1 cellular context compared by ENCODE assay signal in genomic region chr21:42973991-42974831, GRCh38.
TF ChIP-seq lines count a peak whose summit lies in the region.

Gene PKNOX1, plus strand, starts transcription at chr21:42974562. Its CDS starts 29,820 bp downstream, at chr21:43004382.

TF ChIP-seq in HEK293, 187 proteins besides CTCF, POLR2A, EP300 and RAD21 (continued from another document):
- TF ChIP-seq ZNF580 (tag by site-specific recombination; IDR thresholded peaks at IDR 0.05) (no peak; the same call in 1 of the 2 replicates), ZNF548 (tag by site-specific recombination; IDR thresholded peaks at IDR 0.05) (no peak), ZNF223 (tag by site-specific recombination; IDR thresholded peaks at IDR 0.05) (no peak), ZNF133 (tag by site-specific recombination; IDR thresholded peaks at IDR 0.05) (no peak), ZNF792 (tag by site-specific recombination; IDR thresholded peaks at IDR 0.05) (no peak), ZNF416 (tag by site-specific recombination; IDR thresholded peaks at IDR 0.05) (no peak), HOXA7 (CRISPR knock-in tag; IDR thresholded peaks at IDR 0.05; ENCODE audit: borderline replicate concordance) (no peak), ZNF629 (tag by site-specific recombination; IDR thresholded peaks at IDR 0.05) (peak; percentile 73), ZBTB17 (tag by site-specific recombination; IDR thresholded peaks at IDR 0.05) (peak; percentile 73), ZNF624 (tag by site-specific recombination; IDR thresholded peaks at IDR 0.05) (no peak), FEZF1 (tag by site-specific recombination; IDR thresholded peaks at IDR 0.05) (no peak), GLIS1 (tag by site-specific recombination; IDR thresholded peaks at IDR 0.05) (peak; percentile 92), TSHZ1 (tag by site-specific recombination; IDR thresholded peaks at IDR 0.05; ENCODE audit: borderline replicate concordance) (peak; percentile 100), ZBTB8A (tag by site-specific recombination; IDR thresholded peaks at IDR 0.05) (peak; percentile 98), ZNF449 (tag by site-specific recombination; IDR thresholded peaks at IDR 0.05) (peak; percentile 49; the same call in 1 of the 2 replicates), ZNF221 (tag by site-specific recombination; IDR thresholded peaks at IDR 0.05; ENCODE audit: borderline replicate concordance) (no peak), ZNF670 (tag by site-specific recombination; IDR thresholded peaks at IDR 0.05; ENCODE audit: low read depth) (no peak), ZNF311 (tag by site-specific recombination; IDR thresholded peaks at IDR 0.05; ENCODE audit: borderline replicate concordance) (no peak), ZBTB21 (tag by site-specific recombination; IDR thresholded peaks at IDR 0.05) (peak; percentile 67), ZNF211 (tag by site-specific recombination; IDR thresholded peaks at IDR 0.05; ENCODE audit: low read depth) (no peak), ZNF571 (tag by site-specific recombination; IDR thresholded peaks at IDR 0.05) (no peak), ZNF658 (tag by site-specific recombination; IDR thresholded peaks at IDR 0.05) (no peak), ZFHX2 (tag by site-specific recombination; conservative IDR thresholded peaks at IDR 0.05) (peak; percentile 72), ZNF292 (tag by site-specific recombination; IDR thresholded peaks at IDR 0.05; ENCODE audit: borderline replicate concordance, low read depth) (no peak), ZNF518A (tag by site-specific recombination; conservative IDR thresholded peaks at IDR 0.05; ENCODE audit: low read depth) (peak; percentile 35; the same call in 1 of the 2 replicates), SP2 (tag by site-specific recombination; IDR thresholded peaks at IDR 0.05) (peak; percentile 88), ZNF561 (tag by site-specific recombination; IDR thresholded peaks at IDR 0.05; ENCODE audit: borderline replicate concordance) (peak; percentile 84), ZFP41 (tag by site-specific recombination; IDR thresholded peaks at IDR 0.05; ENCODE audit: borderline replicate concordance) (no peak), ZXDB (tag by site-specific recombination; IDR thresholded peaks at IDR 0.05) (peak; percentile 93), IKZF3 (tag by site-specific recombination; IDR thresholded peaks at IDR 0.05) (no peak), ZNF157 (tag by site-specific recombination; IDR thresholded peaks at IDR 0.05) (no peak), TRIM28 (IDR thresholded peaks at IDR 0.05; ENCODE audit: borderline replicate concordance, low read length) (no peak), ZNF148 (tag by site-specific recombination; IDR thresholded peaks at IDR 0.05; ENCODE audit: borderline replicate concordance) (no peak), MZF1 (tag by site-specific recombination; IDR thresholded peaks at IDR 0.05; ENCODE audit: borderline replicate concordance) (no peak), ZNF350 (tag by site-specific recombination; IDR thresholded peaks at IDR 0.05) (no peak), BCL11B (tag by site-specific recombination; IDR thresholded peaks at IDR 0.05; ENCODE audit: low read depth) (no peak)
